In genomic region chr5:93604119-93604963, GRCh38 we compare ENCODE assay signal across 14 cellular contexts. TPM values are rescaled to one million over a fixed set of nuclear protein-coding genes. Genes with fewer than 3 reads are reported as not detected.
DNase-seq lines count a peak whose midpoint lies in the region; ATAC-seq, FAIRE-seq and TF ChIP-seq lines count a peak whose summit lies in the region.
"Had no signal": no experiment of that assay in that cellular context is flagged by ENCODE, and none has a peak within 500 bp of the region (broad histone marks: within the 10 kb centered on the region; RNA-seq: fewer than 3 reads in every experiment).

No MANE protein-coding gene starts in this region.

- H3K27ac Mint-ChIP-seq in T-helper 1 cell treated with Interleukin-12 subunit alpha and Interleukin-12 subunit beta and Interleukin-4 antibody, amounts not matched to agents 30 μg/mL and 1 μg/mL, for 36 hours: peak overlapping the region; percentile 53
- no peak overlapping the region for H3K27ac Mint-ChIP-seq in T-helper 2 cell treated with Interferon-gamma antibody and Interleukin-4, amounts not matched to agents 5 μg/mL and 100 μg/mL, for 36 hours
- H3K27ac Mint-ChIP-seq: CD4-positive, alpha-beta T cell had no signal

- H4K20me1 ChIP-seq in K562 (replicated peaks; ENCODE audit: control insufficient read depth, insufficient read depth, low read length): no peaks in the 10 kb centered on the region

- H3K27me3 Mint-ChIP-seq in T-helper 1 cell treated with Interleukin-12 subunit alpha and Interleukin-12 subunit beta and Interleukin-4 antibody, amounts not matched to agents 30 μg/mL and 1 μg/mL, for 36 hours (ENCODE audit: low read depth): peaks cover 48% of the 10 kb centered on the region
- peaks cover 46% of the 10 kb centered on the region for H3K27me3 Mint-ChIP-seq in T-helper 2 cell treated with Interferon-gamma antibody and Interleukin-4, amounts not matched to agents 5 μg/mL and 100 μg/mL, for 36 hours (ENCODE audit: low read depth)

- POLR2A ChIA-PET in K562 (lab: Yijun Ruan, JAX): no interaction called here

- no peaks in the 10 kb centered on the region for H3K79me2 ChIP-seq in K562 (ENCODE audit: control insufficient read depth, insufficient read depth, low read length)

- no peak overlapping the region for H3K9ac ChIP-seq in K562 (ENCODE audit: insufficient read depth in 1 of 2, low read depth in 2 of 2, low read length in 2 of 2)

- no peak for FAIRE-seq in K562 (lab: Jason Lieb, UNC)
- FAIRE-seq: GM18507 had no signal

- 3% methylated on average over 11 of the region's 54 CpGs for WGBS in K562 (ENCODE audit: insufficient coverage, low coverage, missing lambda C conversion rate)
- WGBS in suprapubic skin: 8% methylated on average over 34 of the region's 54 CpGs

- H3K9me3 ChIP-seq in K562 (replicated peaks; ENCODE audit: control insufficient read depth, insufficient read depth, low read depth, low read length): no peaks in the 10 kb centered on the region
- no peaks in the 10 kb centered on the region for H3K9me3 ChIP-seq in suprapubic skin
- H3K9me3 ChIP-seq: HAP-1, neutrophil had no signal

- H3K4me3 ChIP-seq in K562 (no peak overlapping the region), suprapubic skin (peak overlapping the region; percentile 24)
- H3K4me3 ChIP-seq: HAP-1 had no signal

- peaks cover 2% of the 10 kb centered on the region for H3K36me3 Mint-ChIP-seq in T-helper 1 cell treated with Interleukin-12 subunit alpha and Interleukin-12 subunit beta and Interleukin-4 antibody, amounts not matched to agents 30 μg/mL and 1 μg/mL, for 36 hours (ENCODE audit: low read depth)
- no peaks in the 10 kb centered on the region for H3K36me3 Mint-ChIP-seq in T-helper 2 cell treated with Interferon-gamma antibody and Interleukin-4, amounts not matched to agents 5 μg/mL and 100 μg/mL, for 36 hours (ENCODE audit: low read depth)

- TF ChIP-seq CTCF in K562 (IDR thresholded peaks at IDR 0.05 in 2 of 3, conservative IDR thresholded peaks at IDR 0.05 in 1 of 3; ENCODE audit: insufficient read depth in 2 of 3, low read depth in 1 of 3, low read length in 3 of 3) (no peak), suprapubic skin (IDR thresholded peaks at IDR 0.05) (no peak)

- peaks cover 3 to 10% of the 10 kb centered on the region in 2 experiments; a peak in 3 of 5 replicates for H3K27me3 ChIP-seq in K562 (ENCODE audit: control insufficient read depth in 2 of 2, insufficient read depth in 2 of 2, low read length in 2 of 2)
- peaks cover 2% of the 10 kb centered on the region for H3K27me3 ChIP-seq in layer of hippocampus (ENCODE audit: control insufficient read depth, insufficient read depth, low read length)
- H3K27me3 ChIP-seq in suprapubic skin: peaks cover 100% of the 10 kb centered on the region

- no peak for TF ChIP-seq RAD21 in K562 (CRISPR knock-in tag; conservative IDR thresholded peaks at IDR 0.05 in 1 of 2, IDR thresholded peaks at IDR 0.05 in 1 of 2)

- no peak overlapping the region for H3K4me3 Mint-ChIP-seq in T-helper 1 cell treated with Interleukin-12 subunit alpha and Interleukin-12 subunit beta and Interleukin-4 antibody, amounts not matched to agents 30 μg/mL and 1 μg/mL, for 36 hours
- no peak overlapping the region for H3K4me3 Mint-ChIP-seq in T-helper 2 cell treated with Interferon-gamma antibody and Interleukin-4, amounts not matched to agents 5 μg/mL and 100 μg/mL, for 36 hours
- H3K4me3 Mint-ChIP-seq: CD4-positive, alpha-beta T cell had no signal

- no peak for ATAC-seq in K562

- no peak for TF ChIP-seq POLR2A in K562 (conservative IDR thresholded peaks at IDR 0.05)
- no peak for TF ChIP-seq POLR2A in suprapubic skin (IDR thresholded peaks at IDR 0.05)

- H3K4me2 ChIP-seq in K562 (ENCODE audit: insufficient read depth, low read length): no peak overlapping the region

- TF ChIP-seq EP300 in K562 (IDR thresholded peaks at IDR 0.05; ENCODE audit: low read length): no peak
- no peak for TF ChIP-seq EP300 in suprapubic skin (IDR thresholded peaks at IDR 0.05)

- no peaks in the 10 kb centered on the region for H3K9me1 ChIP-seq in K562 (ENCODE audit: control insufficient read depth, insufficient read depth, low read length)

- H3K36me3 ChIP-seq in K562 (ENCODE audit: control insufficient read depth, insufficient read depth, low read length) (no peaks in the 10 kb centered on the region), suprapubic skin (no peaks in the 10 kb centered on the region)
- H3K36me3 ChIP-seq: HAP-1, neutrophil had no signal

- DNase-seq in T-helper 1 cell (no peak), K562 (ENCODE audit: extremely low read depth in 1 of 4, low spot score in 3 of 4) (no peak), suprapubic skin (ENCODE audit: low spot score in 2 of 2) (no peak), GDM1 (lab: John Stamatoyannopoulos, UW) (no peak), NCI-H2196 treated with DMSO at 0.1 percent for 48 hours (lab: John Stamatoyannopoulos, UW; ENCODE audit: unreplicated experiment) (no peak)
- no peak for DNase-seq in T-helper 2 cell treated with Interferon-gamma antibody and Interleukin-4, amounts not matched to agents 5 μg/mL and 100 μg/mL, for 36 hours (ENCODE audit: low spot score)
- DNase-seq: CD4-positive, alpha-beta T cell; NCI-H2107 had no signal

- no TSS peak for BruUV-seq in K562 (replicated peaks; lab: Mats Ljungman, UMichigan)

- in situ Hi-C loops in K562 (cut with MboI): no loop called here

- no peak overlapping the region for H3K27ac ChIP-seq in K562 (ENCODE audit: extremely low read depth, low read depth, low read length)
- peak overlapping the region; percentile 84 for H3K27ac ChIP-seq in layer of hippocampus (ENCODE audit: low read depth, low read length)
- no peak overlapping the region for H3K27ac ChIP-seq in suprapubic skin
- H3K27ac ChIP-seq: neutrophil had no signal

- intact Hi-C loops in K562 (cut with micrococcal nuclease): no loop called here

- H2AFZ ChIP-seq in K562 (ENCODE audit: low read depth, low read length): no peak overlapping the region

- no peaks in the 10 kb centered on the region for H3K4me1 Mint-ChIP-seq in T-helper 1 cell treated with Interleukin-12 subunit alpha and Interleukin-12 subunit beta and Interleukin-4 antibody, amounts not matched to agents 30 μg/mL and 1 μg/mL, for 36 hours (ENCODE audit: low read depth)
- H3K4me1 Mint-ChIP-seq in T-helper 2 cell treated with Interferon-gamma antibody and Interleukin-4, amounts not matched to agents 5 μg/mL and 100 μg/mL, for 36 hours (ENCODE audit: low read depth): no peaks in the 10 kb centered on the region

- H3K9me3 Mint-ChIP-seq in T-helper 1 cell treated with Interleukin-12 subunit alpha and Interleukin-12 subunit beta and Interleukin-4 antibody, amounts not matched to agents 30 μg/mL and 1 μg/mL, for 36 hours: no peaks in the 10 kb centered on the region
- no peaks in the 10 kb centered on the region for H3K9me3 Mint-ChIP-seq in T-helper 2 cell treated with Interferon-gamma antibody and Interleukin-4, amounts not matched to agents 5 μg/mL and 100 μg/mL, for 36 hours
- H3K9me3 Mint-ChIP-seq: CD4-positive, alpha-beta T cell had no signal

- CTCF ChIA-PET in K562 (lab: Yijun Ruan, JAX; ENCODE audit: low intra/inter-chr PET ratio): no interaction called here

- H3K4me1 ChIP-seq in K562 (replicated peaks in 1 of 2; ENCODE audit: control insufficient read depth in 2 of 2, insufficient read depth in 2 of 2, low read length in 2 of 2): no peaks in the 10 kb centered on the region
- H3K4me1 ChIP-seq in suprapubic skin: peaks cover 17% of the 10 kb centered on the region

RNA-seq across cellular contexts. Expression of gene NR2F1, which starts 21.3 kb away (rescaled TPM):
- total RNA-seq in K562 (2011; cell fraction: chromatin; rRNA removed; ENCODE audit: low replicate concordance): not detected in 2 replicates
- not detected in 2 replicates for total RNA-seq in K562 (2011; cell fraction: nucleolus; rRNA removed)
- not detected in 2 replicates for total RNA-seq in K562 (2011; cell fraction: nucleoplasm; rRNA removed)
- total RNA-seq in K562 (2014; rRNA removed): not detected in 2 replicates
- not detected in 2 replicates for total RNA-seq in K562 (2014; rRNA removed; fragmentation: Illumina TruSeq; extraction: Trizol)
- not detected in 2 replicates for total RNA-seq in K562 (2015; rRNA removed; fragmentation: Illumina TruSeq; extraction: Trizol)
- total RNA-seq in K562 (2021): 0.04 and 0.18 TPM in 2 replicates
- 0.12 TPM in 1 of 2 replicates, not detected in the other for polyA plus RNA-seq in K562 (2011; rRNA removed)
- 0.12 and 0.24 TPM in 2 replicates for polyA plus RNA-seq in K562 (2011; cell fraction: cytosol; rRNA removed)
- polyA plus RNA-seq in K562 (2011; cell fraction: nucleus; rRNA removed): 0.18 TPM in 1 of 2 replicates, not detected in the other
- not detected in 2 replicates for polyA plus RNA-seq in K562 (2012)
- polyA plus RNA-seq in K562 (2014; fragmentation: Illumina TruSeq; extraction: Trizol): not detected in 2 replicates
- not detected for polyA plus RNA-seq in K562 (2014; fragmentation: Nextera tagmentation; extraction: Ambion mirVana)
- polyA plus RNA-seq in K562 (2014; rRNA removed): not detected in 2 replicates
- polyA minus RNA-seq in K562 (2011; rRNA and poly(A)+ RNA removed): not detected in 2 replicates
- polyA minus RNA-seq in K562 (2011; cell fraction: cytosol; rRNA and poly(A)+ RNA removed): 1.8 TPM in 1 of 2 replicates, not detected in the other
- polyA minus RNA-seq in K562 (2011; cell fraction: nucleus; rRNA and poly(A)+ RNA removed): 0.11 and 0.40 TPM in 2 replicates
- 1 to 10 TPM in 2 of 4 donors, under 1 TPM in 2; 0.49 to 3.1 (median 1.3) TPM for total RNA-seq in suprapubic skin
- total RNA-seq: CD4-positive, alpha-beta T cell; T-helper 1 cell treated with Interleukin-12 subunit alpha and Interleukin-12 subunit beta and Interleukin-4 antibody, amounts not matched to agents 30 ng/mL and 1 ng/mL, for 36 hours had no signal

RNA-seq across cellular contexts. Expression of gene NR2F1-AS1, which starts 23.3 kb away (rescaled TPM):
- total RNA-seq in K562 (2011; cell fraction: chromatin; rRNA removed; ENCODE audit: low replicate concordance): not detected in 2 replicates
- not detected in 2 replicates for total RNA-seq in K562 (2011; cell fraction: nucleolus; rRNA removed)
- 0.22 TPM in 1 of 2 replicates, not detected in the other for total RNA-seq in K562 (2011; cell fraction: nucleoplasm; rRNA removed)
- not detected in 2 replicates for total RNA-seq in K562 (2014; rRNA removed)
- total RNA-seq in K562 (2014; rRNA removed; fragmentation: Illumina TruSeq; extraction: Trizol): not detected in 2 replicates
- total RNA-seq in K562 (2015; rRNA removed; fragmentation: Illumina TruSeq; extraction: Trizol): not detected in 2 replicates
- total RNA-seq in K562 (2021): not detected in 2 replicates
- polyA plus RNA-seq in K562 (2011; rRNA removed): not detected in 2 replicates
- polyA plus RNA-seq in K562 (2011; cell fraction: cytosol; rRNA removed): 0.03 TPM in 1 of 2 replicates, not detected in the other
- not detected in 2 replicates for polyA plus RNA-seq in K562 (2011; cell fraction: nucleus; rRNA removed)
- polyA plus RNA-seq in K562 (2012): not detected in 2 replicates
- not detected in 2 replicates for polyA plus RNA-seq in K562 (2014; fragmentation: Illumina TruSeq; extraction: Trizol)
- not detected for polyA plus RNA-seq in K562 (2014; fragmentation: Nextera tagmentation; extraction: Ambion mirVana)
- polyA plus RNA-seq in K562 (2014; rRNA removed): not detected in 2 replicates
- not detected in 2 replicates for polyA minus RNA-seq in K562 (2011; rRNA and poly(A)+ RNA removed)
- polyA minus RNA-seq in K562 (2011; cell fraction: cytosol; rRNA and poly(A)+ RNA removed): not detected in 2 replicates
- polyA minus RNA-seq in K562 (2011; cell fraction: nucleus; rRNA and poly(A)+ RNA removed): 0.13 TPM in 1 of 2 replicates, not detected in the other
- 1 to 10 TPM in 3 of 4 donors, under 1 TPM in 1; 0.76 to 1.4 (median 1.2) TPM for total RNA-seq in suprapubic skin
- total RNA-seq: CD4-positive, alpha-beta T cell; T-helper 1 cell treated with Interleukin-12 subunit alpha and Interleukin-12 subunit beta and Interleukin-4 antibody, amounts not matched to agents 30 ng/mL and 1 ng/mL, for 36 hours had no signal
